12 cellular contexts compared by ENCODE assay signal in genomic region chr19:29708553-29709439, GRCh38. TPM values are rescaled to one million over a fixed set of nuclear protein-coding genes. Genes with fewer than 3 reads are reported as not detected.
DNase-seq lines count a peak whose midpoint lies in the region; ATAC-seq and TF ChIP-seq lines count a peak whose summit lies in the region.
"Had no signal": no experiment of that assay in that cellular context is flagged by ENCODE, and none has a peak within 500 bp of the region (broad histone marks: within the 10 kb centered on the region; RNA-seq: fewer than 3 reads in every experiment).

No MANE protein-coding gene starts in this region.

- H3K27ac ChIP-seq in coronary artery, result peak overlapping the region in 1 of 2 donors; percentile 44
- H3K27ac ChIP-seq in mesenchymal stem cell (ENCODE audit: low read length, poor library complexity, severe bottlenecking), result no peak overlapping the region
- H3K27ac ChIP-seq in tibial nerve, result peak overlapping the region; percentile 36 to 72 (median 59)
- H3K27ac ChIP-seq in mammary epithelial cell (ENCODE audit: insufficient read depth, low read depth, low read length), result no peak overlapping the region
- H3K27ac ChIP-seq: ovary had no signal

- H2BK15ac ChIP-seq in mesenchymal stem cell (ENCODE audit: low read depth, poor library complexity, severe bottlenecking), result no peak overlapping the region

- 84% methylated on average over 13 of the region's 18 CpGs for WGBS in mesenchymal stem cell
- whole genome bisulfite sequencing in tibial nerve, 2 donors, result 33 to 34% methylated on average over 18 of the region's 18 CpGs
- WGBS in mammary epithelial cell (ENCODE audit: low coverage, missing lambda C conversion rate), result 85% methylated on average over 16 of the region's 18 CpGs

- no peak overlapping the region for H2BK12ac ChIP-seq in mesenchymal stem cell (ENCODE audit: low read length in 2 of 2)

- peaks cover 52% of the 10 kb centered on the region for H3K79me1 ChIP-seq in mesenchymal stem cell (replicated peaks; ENCODE audit: low read length, poor library complexity, severe bottlenecking)

- ATAC-seq in activated T-cell treated with anti-CD3 and anti-CD28 coated beads, Interleukin-2, amount 50 U/mL, for 72 hours (replicated peaks in 1 of 2), result no peak
- ATAC-seq in activated T-cell treated with anti-CD3 and anti-CD28 coated beads, Interleukin-2, amount 50 U/mL, for 4 hours, result no peak
- ATAC-seq in GM21723 (IDR thresholded peaks at IDR 0.05; ENCODE audit: unreplicated experiment) (no peak), GM18858 (IDR thresholded peaks at IDR 0.05; ENCODE audit: unreplicated experiment) (no peak)

- dilution Hi-C loops in mammary epithelial cell (cut with HindIII; ENCODE audit: low sequenced_read_pairs), result no loop called here

- no peaks in the 10 kb centered on the region for H3K9me3 ChIP-seq in mesenchymal stem cell (ENCODE audit: control insufficient read depth, low read length)
- H3K9me3 ChIP-seq in tibial nerve, result no peaks in the 10 kb centered on the region
- H3K9me3 ChIP-seq in mammary epithelial cell (replicated peaks; ENCODE audit: insufficient read depth, low read length), result no peaks in the 10 kb centered on the region
- H3K9me3 ChIP-seq: ovary had no signal

- peak overlapping the region in 1 of 2 donors; percentile 22 for H3K4me3 Mint-ChIP-seq in activated T-cell treated with anti-CD3 and anti-CD28 coated beads, Interleukin-2, amount 50 U/mL, for 72 hours
- H3K4me3 Mint-ChIP-seq in activated T-cell treated with anti-CD3 and anti-CD28 coated beads, Interleukin-2, amount 50 U/mL, for 4 hours, result no peak overlapping the region

- no TSS peak for BruUV-seq in mammary epithelial cell (replicated peaks; lab: Mats Ljungman, UMichigan)

- no peak overlapping the region for H2AK5ac ChIP-seq in mesenchymal stem cell (ENCODE audit: low read length, severe bottlenecking)

- H3K27me3 Mint-ChIP-seq in activated T-cell treated with anti-CD3 and anti-CD28 coated beads, Interleukin-2, amount 50 U/mL, for 72 hours (ENCODE audit: low read depth), result no peaks in the 10 kb centered on the region
- no peaks in the 10 kb centered on the region for H3K27me3 Mint-ChIP-seq in activated T-cell treated with anti-CD3 and anti-CD28 coated beads, Interleukin-2, amount 50 U/mL, for 4 hours (ENCODE audit: low read depth)

- no peaks in the 10 kb centered on the region for H3K9me3 Mint-ChIP-seq in activated T-cell treated with anti-CD3 and anti-CD28 coated beads, Interleukin-2, amount 50 U/mL, for 72 hours
- H3K9me3 Mint-ChIP-seq in activated T-cell treated with anti-CD3 and anti-CD28 coated beads, Interleukin-2, amount 50 U/mL, for 4 hours, result no peaks in the 10 kb centered on the region

- H2BK120ac ChIP-seq in mesenchymal stem cell (ENCODE audit: low read depth, low read length), result no peak overlapping the region

- no peak for DNase-seq in activated T-cell treated with anti-CD3 and anti-CD28 coated beads, Interleukin-2, amount 50 U/mL, for 72 hours
- DNase-seq in activated T-cell treated with anti-CD3 and anti-CD28 coated beads, Interleukin-2, amount 50 U/mL, for 4 hours, result no peak
- no peak for DNase-seq in coronary artery (ENCODE audit: low spot score)
- DNase-seq in mesenchymal stem cell, result peak; percentile 8
- DNase-seq in tibial nerve (ENCODE audit: low spot score in 2 of 2), result peak in 1 of 2 donors; percentile 27
- DNase-seq in mammary epithelial cell, result no peak
- DNase-seq: KG1, NCI-H2081, T1000 had no signal

- peaks cover 19% of the 10 kb centered on the region for H3K79me2 ChIP-seq in mammary epithelial cell (ENCODE audit: insufficient read depth, low read length)

- H3K23ac ChIP-seq in mesenchymal stem cell (ENCODE audit: low read length in 2 of 2), result no peak overlapping the region

- peak overlapping the region; percentile 2 for H3K9ac ChIP-seq in mesenchymal stem cell (ENCODE audit: low read length)
- H3K9ac ChIP-seq in mammary epithelial cell (ENCODE audit: insufficient read depth, low read length), result no peak overlapping the region

- H3K4me2 ChIP-seq in mesenchymal stem cell (ENCODE audit: low read length, poor library complexity, severe bottlenecking) (no peak overlapping the region), mammary epithelial cell (ENCODE audit: insufficient read depth, low read depth, low read length) (no peak overlapping the region)

- no peak overlapping the region for H3K14ac ChIP-seq in mesenchymal stem cell (ENCODE audit: low read length in 2 of 2)

- H2BK5ac ChIP-seq in mesenchymal stem cell (ENCODE audit: low read depth, low read length, poor library complexity, severe bottlenecking), result no peak overlapping the region

- H3K4me1 Mint-ChIP-seq in activated T-cell treated with anti-CD3 and anti-CD28 coated beads, Interleukin-2, amount 50 U/mL, for 72 hours (ENCODE audit: low read depth), result peaks cover 96% of the 10 kb centered on the region
- peaks cover 74% of the 10 kb centered on the region for H3K4me1 Mint-ChIP-seq in activated T-cell treated with anti-CD3 and anti-CD28 coated beads, Interleukin-2, amount 50 U/mL, for 4 hours (ENCODE audit: low read depth)

- no peak overlapping the region for H3K18ac ChIP-seq in mesenchymal stem cell (ENCODE audit: low read depth in 1 of 2, low read length in 2 of 2)

- H3K36me3 Mint-ChIP-seq in activated T-cell treated with anti-CD3 and anti-CD28 coated beads, Interleukin-2, amount 50 U/mL, for 72 hours (ENCODE audit: insufficient read depth in 2 of 2), result peaks cover 8 to 16% of the 10 kb centered on the region in 2 donors
- peaks cover 6% of the 10 kb centered on the region for H3K36me3 Mint-ChIP-seq in activated T-cell treated with anti-CD3 and anti-CD28 coated beads, Interleukin-2, amount 50 U/mL, for 4 hours (ENCODE audit: insufficient read depth)

- in situ Hi-C loops in mammary epithelial cell (cut with MboI; ENCODE audit: low sequenced_read_pairs in 2 of 2), result loop anchor here in 1 of 2 donors (5.0 kb wide), 1 partner anchor 96 kb away; no protein-coding TSS in a partner anchor

- peak in 1 of 2 donors; percentile 23 for TF ChIP-seq EP300 in tibial nerve (IDR thresholded peaks at IDR 0.05)

- peak overlapping the region; percentile 21 for H3K27ac Mint-ChIP-seq in activated T-cell treated with anti-CD3 and anti-CD28 coated beads, Interleukin-2, amount 50 U/mL, for 72 hours

- H3K27me3 ChIP-seq in mesenchymal stem cell (ENCODE audit: control insufficient read depth in 1 of 2, insufficient read depth in 1 of 2, low read length in 2 of 2), result no peaks in the 10 kb centered on the region
- H3K27me3 ChIP-seq in tibial nerve, result no peaks in the 10 kb centered on the region
- H3K27me3 ChIP-seq in mammary epithelial cell (ENCODE audit: insufficient read depth, low read length), result no peaks in the 10 kb centered on the region
- H3K27me3 ChIP-seq: ovary had no signal

- H2AFZ ChIP-seq in mesenchymal stem cell (ENCODE audit: low read depth, low read length) (no peak overlapping the region), mammary epithelial cell (ENCODE audit: low read depth, low read length) (no peak overlapping the region)

- H3K4ac ChIP-seq in mesenchymal stem cell (ENCODE audit: low read depth in 1 of 2, low read length in 2 of 2), result no peak overlapping the region

- H3K4me3 ChIP-seq in coronary artery, result peak overlapping the region; percentile 8
- H3K4me3 ChIP-seq in mesenchymal stem cell (ENCODE audit: insufficient read depth in 1 of 2, low read depth in 1 of 2, low read length in 2 of 2), result peak overlapping the region in 1 of 2 experiments; percentile 34
- no peak overlapping the region for H3K4me3 ChIP-seq in tibial nerve
- H3K4me3 ChIP-seq in mammary epithelial cell (replicated peaks in 1 of 3; ENCODE audit: insufficient read depth in 1 of 3, low read depth in 2 of 3, low read length in 3 of 3), result no peak overlapping the region
- H3K4me3 ChIP-seq: ovary had no signal

- TF ChIP-seq CTCF in coronary artery (IDR thresholded peaks at IDR 0.05), result no peak
- no peak for TF ChIP-seq CTCF in tibial nerve (IDR thresholded peaks at IDR 0.05)
- TF ChIP-seq CTCF in mammary epithelial cell (conservative IDR thresholded peaks at IDR 0.05 in 1 of 2, IDR thresholded peaks at IDR 0.05 in 1 of 2; ENCODE audit: extremely low read depth in 1 of 2, insufficient read depth in 1 of 2, low read depth in 1 of 2, low read length in 2 of 2), result no peak

- H3K4me1 ChIP-seq in mesenchymal stem cell (ENCODE audit: control insufficient read depth, insufficient read depth, low read depth, low read length) (peaks cover 6% of the 10 kb centered on the region), tibial nerve (peaks cover 0 to 76% (median 22%) of the 10 kb centered on the region in 4 donors), mammary epithelial cell (ENCODE audit: insufficient read depth, low read length) (no peaks in the 10 kb centered on the region)

- TF ChIP-seq POLR2A in tibial nerve (IDR thresholded peaks at IDR 0.05), result no peak

- intact Hi-C loops in mammary epithelial cell (cut with micrococcal nuclease), result no loop called here

- CTCF ChIA-PET in mammary epithelial cell (lab: Charles Lee; ENCODE audit: low non-redundant PET), result no interaction called here

- H4K20me1 ChIP-seq in mammary epithelial cell (ENCODE audit: insufficient read depth, low read length), result no peaks in the 10 kb centered on the region

- H4K8ac ChIP-seq in mesenchymal stem cell (ENCODE audit: low read length), result no peak overlapping the region

- H3K36me3 ChIP-seq in mesenchymal stem cell (ENCODE audit: control insufficient read depth in 1 of 2, insufficient read depth in 2 of 2, low read depth in 1 of 2, low read length in 2 of 2), result peaks cover 39 to 42% of the 10 kb centered on the region in 2 experiments
- peaks cover 0 to 40% (median 2%) of the 10 kb centered on the region in 3 donors for H3K36me3 ChIP-seq in tibial nerve
- H3K36me3 ChIP-seq in mammary epithelial cell (ENCODE audit: insufficient read depth, low read length), result no peaks in the 10 kb centered on the region
- H3K36me3 ChIP-seq: ovary had no signal

- H4K91ac ChIP-seq in mesenchymal stem cell (ENCODE audit: low read length), result no peak overlapping the region

RNA-seq across cellular contexts. Expression of gene C19orf12, which starts 6.3 kb away (rescaled TPM):
- 10 to 100 TPM; 32.1 to 35.6 TPM for total RNA-seq in activated T-cell treated with anti-CD3 and anti-CD28 coated beads, Interleukin-2, amount 50 U/mL, for 72 hours
- total RNA-seq in activated T-cell treated with anti-CD3 and anti-CD28 coated beads, Interleukin-2, amount 50 U/mL, for 4 hours, result 10 to 100 TPM; 39.3 to 45.7 (median 41.0) TPM
- 22.7 TPM for polyA plus RNA-seq in mesenchymal stem cell (2013, experiment 1 of 2)
- 22.8 TPM for polyA plus RNA-seq in mesenchymal stem cell (2013, experiment 2 of 2)
- total RNA-seq in tibial nerve (10 to 100 TPM; 52.5 to 71.6 (median 56.7) TPM), mammary epithelial cell (10 to 100 TPM; 19.6 to 24.5 TPM)
- 10.5 TPM for polyA plus RNA-seq in mammary epithelial cell
- 11.8 TPM for polyA minus RNA-seq in mammary epithelial cell

RNA-seq across cellular contexts. Expression of gene PLEKHF1, which starts 43.5 kb away (rescaled TPM):
- total RNA-seq in activated T-cell treated with anti-CD3 and anti-CD28 coated beads, Interleukin-2, amount 50 U/mL, for 72 hours, result 10 to 100 TPM; 21.3 to 21.5 TPM
- total RNA-seq in activated T-cell treated with anti-CD3 and anti-CD28 coated beads, Interleukin-2, amount 50 U/mL, for 4 hours, result 10 to 100 TPM; 16.2 to 20.1 (median 18.4) TPM
- 3.8 TPM for polyA plus RNA-seq in mesenchymal stem cell (2013, experiment 1 of 2)
- polyA plus RNA-seq in mesenchymal stem cell (2013, experiment 2 of 2), result 3.8 TPM
- total RNA-seq in tibial nerve (100 to 1,000 TPM in 2 of 4 donors, 10 to 100 TPM in 2; 52.2 to 119 (median 89.0) TPM), mammary epithelial cell (10 to 100 TPM; 20.6 to 31.2 TPM)
- polyA plus RNA-seq in mammary epithelial cell, result 12.2 TPM
- polyA minus RNA-seq in mammary epithelial cell, result 8.7 TPM

Comparison
In these comparisons a context has a peak if more than half of its experiments do, and no peak if none do; other contexts are left out.
1. H3K27ac ChIP-seq: peak in tibial nerve (4 of 4); none in mesenchymal stem cell (single experiment) and mammary epithelial cell (single experiment).